Comparison of ENCODE assay signal across 8 cellular contexts in the genomic region with DNA sequence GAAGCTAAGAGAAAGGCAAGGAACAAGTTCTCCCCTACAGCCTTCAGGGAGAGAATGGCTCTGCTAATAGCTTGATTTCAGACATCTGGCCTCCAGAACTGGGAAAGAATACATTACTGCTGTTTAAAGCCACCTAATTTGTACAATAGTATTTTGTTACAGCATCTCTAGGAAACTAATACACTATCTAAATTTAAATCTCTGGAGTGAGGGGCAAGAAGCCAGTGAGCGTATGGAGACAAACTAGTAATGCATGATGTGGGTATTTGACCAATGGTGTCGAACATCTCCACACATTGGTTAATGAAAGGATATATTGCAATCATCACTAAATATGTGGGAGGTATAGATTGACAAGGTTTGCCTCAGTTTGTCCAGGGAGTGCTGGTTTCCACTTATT.
"Had no signal": no experiment of that assay in that cellular context is flagged by ENCODE, and none has a peak within 500 bp of the region (broad histone marks: within the 10 kb centered on the region; RNA-seq: fewer than 3 reads in every experiment).

No MANE protein-coding gene starts in this region.

- H3K27ac Mint-ChIP-seq: IgD-negative memory B cell had no signal

- H3K27ac ChIP-seq: HL-60, KMS-11 had no signal

- H3K4me1 Mint-ChIP-seq: IgD-negative memory B cell had no signal

- H3K4me2 ChIP-seq: KMS-11 had no signal

- FAIRE-seq: HTR-8/SVneo, K562 had no signal

- H3K4me3 ChIP-seq: K562 had no signal

- DNase-seq: IMR-90, KBM-7, KG1 had no signal

- H3K4me3 Mint-ChIP-seq: IgD-negative memory B cell had no signal

- ATAC-seq: K562 had no signal

- H3K9ac ChIP-seq: KMS-11 had no signal

- H3K27me3 Mint-ChIP-seq: IgD-negative memory B cell had no signal
